ENCODE assay signal across 10 cellular contexts in the genomic region with DNA sequence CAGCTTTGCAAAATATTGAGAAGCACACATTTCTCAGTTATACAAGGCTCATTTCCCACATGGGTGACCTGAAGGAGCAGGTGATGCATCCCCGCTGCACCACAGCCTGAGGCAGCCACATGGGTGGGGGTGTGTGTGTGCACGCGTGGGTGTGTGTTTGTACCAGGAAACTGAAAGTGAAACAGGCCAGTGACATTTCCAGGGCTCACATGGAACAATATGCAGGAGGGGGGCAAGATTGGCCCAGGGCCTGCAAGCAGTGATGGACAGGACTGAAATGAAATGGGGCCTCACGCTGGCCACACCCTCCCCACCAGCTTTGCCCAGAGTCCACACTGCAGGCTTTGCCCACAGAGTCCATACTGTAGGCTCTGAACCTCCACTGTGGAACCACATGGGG.
DNase-seq lines count a peak whose midpoint lies in the region; FAIRE-seq lines count a peak whose summit lies in the region.
"Had no signal": no experiment of that assay in that cellular context is flagged by ENCODE, and none has a peak within 500 bp of the region (broad histone marks: within the 10 kb centered on the region; RNA-seq: fewer than 3 reads in every experiment).

No MANE protein-coding gene starts in this region.

- peak; percentile 45 for DNase-seq in activated gamma-delta T cell treated with Interleukin-2 at 50 U/mL for 16 hours
- no peak for DNase-seq in activated gamma-delta T cell (lab: John Stamatoyannopoulos, UW)
- peak; percentile 74 for DNase-seq in activated naive CD8-positive, alpha-beta T cell treated with anti-CD3 and anti-CD28 coated beads for 36 hours
- peak; percentile 34 to 42 (median 42) for DNase-seq in stimulated activated CD4-positive, alpha-beta T cell treated with anti-CD3 and anti-CD28 coated beads, Interleukin-12 subunit alpha, Interleukin-12 subunit beta, amount 100 ng/mL, for 48 hours (ENCODE audit: low read depth in 2 of 3, low spot score in 1 of 3)
- no peak for DNase-seq in urothelium cell line (ENCODE audit: low spot score)
- no peak for DNase-seq in Kasumi-1 (lab: John Stamatoyannopoulos, UW)
- no peak for DNase-seq in RPMI8226
- DNase-seq in SW 1271 (lab: John Stamatoyannopoulos, UW): no peak
- DNase-seq: 8988T, NCI-H2107 had no signal

- no peak overlapping the region for H3K4me3 Mint-ChIP-seq in activated naive CD8-positive, alpha-beta T cell treated with anti-CD3 and anti-CD28 coated beads for 36 hours

- H3K36me3 Mint-ChIP-seq in activated naive CD8-positive, alpha-beta T cell treated with anti-CD3 and anti-CD28 coated beads for 36 hours: no peaks in the 10 kb centered on the region

- peak; percentile 76 for FAIRE-seq in urothelium cell line (lab: Jason Lieb, UNC)

- no peaks in the 10 kb centered on the region for H3K27me3 Mint-ChIP-seq in activated naive CD8-positive, alpha-beta T cell treated with anti-CD3 and anti-CD28 coated beads for 36 hours

- no peaks in the 10 kb centered on the region for H3K9me3 Mint-ChIP-seq in activated naive CD8-positive, alpha-beta T cell treated with anti-CD3 and anti-CD28 coated beads for 36 hours

- H3K27ac Mint-ChIP-seq in activated naive CD8-positive, alpha-beta T cell treated with anti-CD3 and anti-CD28 coated beads for 36 hours: peak overlapping the region; percentile 77

- H3K4me1 Mint-ChIP-seq in activated naive CD8-positive, alpha-beta T cell treated with anti-CD3 and anti-CD28 coated beads for 36 hours: peaks cover 34% of the 10 kb centered on the region

Comparison
In these comparisons a context has a peak if more than half of its experiments do, and no peak if none do; other contexts are left out.
1. DNase-seq: peak in activated gamma-delta T cell treated with Interleukin-2 at 50 U/mL for 16 hours (single experiment), activated naive CD8-positive, alpha-beta T cell treated with anti-CD3 and anti-CD28 coated beads for 36 hours (single experiment) and stimulated activated CD4-positive, alpha-beta T cell treated with anti-CD3 and anti-CD28 coated beads, Interleukin-12 subunit alpha, Interleukin-12 subunit beta, amount 100 ng/mL, for 48 hours (3 of 3); none in activated gamma-delta T cell (single experiment), urothelium cell line (single experiment), Kasumi-1 (0 of 2), RPMI8226 (single experiment) and SW 1271 (0 of 2).